In genomic region chr10:104434601-104435000, GRCh38 we compare ENCODE assay signal across 2 cellular contexts.
TF ChIP-seq lines count a peak whose summit lies in the region.

No MANE protein-coding gene starts in this region.

TF ChIP-seq in SK-N-SH, 30 proteins besides CTCF, POLR2A, EP300 and RAD21 (continued from another document):
- TF ChIP-seq, protein P1, sequence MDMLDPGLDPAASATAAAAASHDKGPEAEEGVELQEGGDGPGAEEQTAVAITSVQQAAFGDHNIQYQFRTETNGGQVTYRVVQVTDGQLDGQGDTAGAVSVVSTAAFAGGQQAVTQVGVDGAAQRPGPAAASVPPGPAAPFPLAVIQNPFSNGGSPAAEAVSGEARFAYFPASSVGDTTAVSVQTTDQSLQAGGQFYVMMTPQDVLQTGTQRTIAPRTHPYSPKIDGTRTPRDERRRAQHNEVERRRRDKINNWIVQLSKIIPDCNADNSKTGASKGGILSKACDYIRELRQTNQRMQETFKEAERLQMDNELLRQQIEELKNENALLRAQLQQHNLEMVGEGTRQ (IDR thresholded peaks at IDR 0.05; ENCODE audit: borderline replicate concordance, low read depth, low read length), result no peak
- TF ChIP-seq NFIC (IDR thresholded peaks at IDR 0.05; ENCODE audit: borderline replicate concordance) (no peak), JUND (IDR thresholded peaks at IDR 0.05) (no peak), FOXJ3 (CRISPR knock-in tag; IDR thresholded peaks at IDR 0.05) (no peak), MEF2A (IDR thresholded peaks at IDR 0.05; ENCODE audit: borderline replicate concordance, low read depth) (no peak)

TF ChIP-seq in HepG2, 621 proteins besides CTCF, POLR2A, EP300 and RAD21 (continued from another document):
- TF ChIP-seq, protein P2, sequence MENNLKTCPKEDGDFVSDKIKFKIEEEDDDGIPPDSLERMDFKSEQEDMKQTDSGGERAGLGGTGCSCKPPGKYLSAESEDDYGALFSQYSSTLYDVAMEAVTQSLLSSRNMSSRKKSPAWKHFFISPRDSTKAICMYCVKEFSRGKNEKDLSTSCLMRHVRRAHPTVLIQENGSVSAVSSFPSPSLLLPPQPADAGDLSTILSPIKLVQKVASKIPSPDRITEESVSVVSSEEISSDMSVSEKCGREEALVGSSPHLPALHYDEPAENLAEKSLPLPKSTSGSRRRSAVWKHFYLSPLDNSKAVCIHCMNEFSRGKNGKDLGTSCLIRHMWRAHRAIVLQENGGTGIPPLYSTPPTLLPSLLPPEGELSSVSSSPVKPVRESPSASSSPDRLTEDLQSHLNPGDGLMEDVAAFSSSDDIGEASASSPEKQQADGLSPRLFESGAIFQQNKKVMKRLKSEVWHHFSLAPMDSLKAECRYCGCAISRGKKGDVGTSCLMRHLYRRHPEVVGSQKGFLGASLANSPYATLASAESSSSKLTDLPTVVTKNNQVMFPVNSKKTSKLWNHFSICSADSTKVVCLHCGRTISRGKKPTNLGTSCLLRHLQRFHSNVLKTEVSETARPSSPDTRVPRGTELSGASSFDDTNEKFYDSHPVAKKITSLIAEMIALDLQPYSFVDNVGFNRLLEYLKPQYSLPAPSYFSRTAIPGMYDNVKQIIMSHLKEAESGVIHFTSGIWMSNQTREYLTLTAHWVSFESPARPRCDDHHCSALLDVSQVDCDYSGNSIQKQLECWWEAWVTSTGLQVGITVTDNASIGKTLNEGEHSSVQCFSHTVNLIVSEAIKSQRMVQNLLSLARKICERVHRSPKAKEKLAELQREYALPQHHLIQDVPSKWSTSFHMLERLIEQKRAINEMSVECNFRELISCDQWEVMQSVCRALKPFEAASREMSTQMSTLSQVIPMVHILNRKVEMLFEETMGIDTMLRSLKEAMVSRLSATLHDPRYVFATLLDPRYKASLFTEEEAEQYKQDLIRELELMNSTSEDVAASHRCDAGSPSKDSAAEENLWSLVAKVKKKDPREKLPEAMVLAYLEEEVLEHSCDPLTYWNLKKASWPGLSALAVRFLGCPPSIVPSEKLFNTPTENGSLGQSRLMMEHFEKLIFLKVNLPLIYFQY (CRISPR knock-in tag; IDR thresholded peaks at IDR 0.05; ENCODE audit: borderline replicate concordance), result no peak
- no peak for TF ChIP-seq IRF2 (CRISPR knock-in tag; IDR thresholded peaks at IDR 0.05)
- TF ChIP-seq ZNF343 (CRISPR knock-in tag; IDR thresholded peaks at IDR 0.05), result no peak
- TF ChIP-seq, protein P3, sequence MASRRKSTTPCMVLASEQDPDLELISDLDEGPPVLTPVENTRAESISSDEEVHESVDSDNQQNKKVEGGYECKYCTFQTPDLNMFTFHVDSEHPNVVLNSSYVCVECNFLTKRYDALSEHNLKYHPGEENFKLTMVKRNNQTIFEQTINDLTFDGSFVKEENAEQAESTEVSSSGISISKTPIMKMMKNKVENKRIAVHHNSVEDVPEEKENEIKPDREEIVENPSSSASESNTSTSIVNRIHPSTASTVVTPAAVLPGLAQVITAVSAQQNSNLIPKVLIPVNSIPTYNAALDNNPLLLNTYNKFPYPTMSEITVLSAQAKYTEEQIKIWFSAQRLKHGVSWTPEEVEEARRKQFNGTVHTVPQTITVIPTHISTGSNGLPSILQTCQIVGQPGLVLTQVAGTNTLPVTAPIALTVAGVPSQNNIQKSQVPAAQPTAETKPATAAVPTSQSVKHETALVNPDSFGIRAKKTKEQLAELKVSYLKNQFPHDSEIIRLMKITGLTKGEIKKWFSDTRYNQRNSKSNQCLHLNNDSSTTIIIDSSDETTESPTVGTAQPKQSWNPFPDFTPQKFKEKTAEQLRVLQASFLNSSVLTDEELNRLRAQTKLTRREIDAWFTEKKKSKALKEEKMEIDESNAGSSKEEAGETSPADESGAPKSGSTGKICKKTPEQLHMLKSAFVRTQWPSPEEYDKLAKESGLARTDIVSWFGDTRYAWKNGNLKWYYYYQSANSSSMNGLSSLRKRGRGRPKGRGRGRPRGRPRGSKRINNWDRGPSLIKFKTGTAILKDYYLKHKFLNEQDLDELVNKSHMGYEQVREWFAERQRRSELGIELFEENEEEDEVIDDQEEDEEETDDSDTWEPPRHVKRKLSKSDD (CRISPR knock-in tag; IDR thresholded peaks at IDR 0.05; ENCODE audit: low read depth), result no peak
- TF ChIP-seq ZNF510 (CRISPR knock-in tag; IDR thresholded peaks at IDR 0.05; ENCODE audit: low read depth), result no peak
- TF ChIP-seq PCBP1 (IDR thresholded peaks at IDR 0.05; ENCODE audit: borderline replicate concordance, low read depth, low read length), result no peak
- TF ChIP-seq SNAI1 (CRISPR knock-in tag; IDR thresholded peaks at IDR 0.05; ENCODE audit: borderline replicate concordance), result no peak
- no peak for TF ChIP-seq ATAD3A (CRISPR knock-in tag; IDR thresholded peaks at IDR 0.05)
- TF ChIP-seq CREBL2 (CRISPR knock-in tag; IDR thresholded peaks at IDR 0.05; ENCODE audit: borderline replicate concordance), result no peak
- no peak for TF ChIP-seq ZNF609 (CRISPR knock-in tag; IDR thresholded peaks at IDR 0.05; ENCODE audit: borderline replicate concordance)
- TF ChIP-seq, protein P4, sequence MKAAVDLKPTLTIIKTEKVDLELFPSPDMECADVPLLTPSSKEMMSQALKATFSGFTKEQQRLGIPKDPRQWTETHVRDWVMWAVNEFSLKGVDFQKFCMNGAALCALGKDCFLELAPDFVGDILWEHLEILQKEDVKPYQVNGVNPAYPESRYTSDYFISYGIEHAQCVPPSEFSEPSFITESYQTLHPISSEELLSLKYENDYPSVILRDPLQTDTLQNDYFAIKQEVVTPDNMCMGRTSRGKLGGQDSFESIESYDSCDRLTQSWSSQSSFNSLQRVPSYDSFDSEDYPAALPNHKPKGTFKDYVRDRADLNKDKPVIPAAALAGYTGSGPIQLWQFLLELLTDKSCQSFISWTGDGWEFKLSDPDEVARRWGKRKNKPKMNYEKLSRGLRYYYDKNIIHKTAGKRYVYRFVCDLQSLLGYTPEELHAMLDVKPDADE (CRISPR knock-in tag; IDR thresholded peaks at IDR 0.05), result no peak
